28 cellular contexts compared by ENCODE assay signal in the genomic region with DNA sequence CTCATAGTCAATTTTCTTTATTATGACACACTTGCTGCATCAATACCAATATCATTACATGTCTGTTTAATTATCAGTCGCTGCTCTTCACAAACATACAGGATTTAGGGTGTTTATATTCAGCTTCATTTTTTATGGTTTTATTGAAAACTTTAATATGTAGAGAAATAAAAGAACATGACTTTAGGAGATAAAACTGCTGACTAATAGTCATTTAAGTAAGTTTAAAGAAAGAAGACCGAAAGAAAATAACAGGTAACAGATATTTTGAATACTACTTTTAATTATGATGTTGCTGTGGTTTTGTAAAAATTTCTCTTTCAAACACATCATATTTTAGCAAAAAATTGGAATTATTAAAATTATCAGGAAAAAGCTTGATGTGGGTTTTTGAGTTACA.
"Had no signal": no experiment of that assay in that cellular context is flagged by ENCODE, and none has a peak within 500 bp of the region (broad histone marks: within the 10 kb centered on the region; RNA-seq: fewer than 3 reads in every experiment).

No MANE protein-coding gene starts in this region.

- ATAC-seq: activated naive CD4-positive, alpha-beta T cell treated with anti-CD3 and anti-CD28 coated beads, Interleukin-2, amount 50 U/mL, for 72 hours; activated T-cell treated with anti-CD3 and anti-CD28 coated beads, Interleukin-2, amount 50 U/mL, for 72 hours; T-helper 17 cell had no signal

- DNase-seq: activated CD4-positive, alpha-beta memory T cell treated with anti-CD3 and anti-CD28 coated beads, Interleukin-2, amount 10 ng/mL, durations not matched to agents 7 days and 5 days; activated CD4-positive, alpha-beta T cell treated with anti-CD3 and anti-CD28 coated beads for 1 hour; activated CD4-positive, alpha-beta T cell treated with anti-CD3 and anti-CD28 coated beads for 4 hours; activated CD4-positive, alpha-beta T cell treated with anti-CD3 and anti-CD28 coated beads, Interleukin-2, amount 10 ng/mL, durations not matched to agents 7 days and 5 days; activated CD4-positive, alpha-beta T cell treated with anti-CD3 and anti-CD28 coated beads, Interleukin-2, amount 50 U/mL, for 4 hours; activated CD8-positive, alpha-beta memory T cell treated with anti-CD3 and anti-CD28 coated beads, Interleukin-2, amount 50 U/mL, for 48 hours; activated gamma-delta T cell; activated naive CD4-positive, alpha-beta T cell; activated naive CD4-positive, alpha-beta T cell treated with anti-CD3 and anti-CD28 coated beads, Interleukin-2, amount 10 ng/mL, durations not matched to agents 7 days and 5 days; activated naive CD8-positive, alpha-beta T cell treated with anti-CD3 and anti-CD28 coated beads, Interleukin-2, amount 10 ng/mL, durations not matched to agents 7 days and 5 days; activated T-cell treated with anti-CD3 and anti-CD28 coated beads for 4 hours; activated T-cell treated with anti-CD3 and anti-CD28 coated beads, Interleukin-2, amount 50 U/mL, for 24 hours; activated T-cell treated with anti-CD3 and anti-CD28 coated beads, Interleukin-2, amount 50 U/mL, for 72 hours; central memory CD4-positive, alpha-beta T cell; cerebellar nuclear complex; colonic mucosa; effector CD8-positive, alpha-beta T cell; esophagus squamous epithelium; foreskin melanocyte; head of caudate nucleus; T-helper 17 cell; T1000 had no signal

- FAIRE-seq: endothelial cell of umbilical vein had no signal

- H3K4me3 ChIP-seq: ascending aorta, breast epithelium, cardiac muscle cell, colonic mucosa, esophagus squamous epithelium had no signal

- H3K9me3 ChIP-seq: colonic mucosa had no signal

- H3K4me1 ChIP-seq: ascending aorta, breast epithelium, colonic mucosa, esophagus squamous epithelium had no signal

- H3K27ac ChIP-seq: ascending aorta, breast epithelium, cardiac muscle cell, colonic mucosa, epithelial cell of prostate, esophagus squamous epithelium had no signal

- H3K36me3 ChIP-seq: ascending aorta, breast epithelium, cardiac muscle cell, colonic mucosa, esophagus squamous epithelium had no signal

- H3K27me3 ChIP-seq: ascending aorta, breast epithelium, cardiac muscle cell, colonic mucosa, esophagus squamous epithelium had no signal
